Comparison of ENCODE assay signal across 16 cellular contexts in the genomic region with DNA sequence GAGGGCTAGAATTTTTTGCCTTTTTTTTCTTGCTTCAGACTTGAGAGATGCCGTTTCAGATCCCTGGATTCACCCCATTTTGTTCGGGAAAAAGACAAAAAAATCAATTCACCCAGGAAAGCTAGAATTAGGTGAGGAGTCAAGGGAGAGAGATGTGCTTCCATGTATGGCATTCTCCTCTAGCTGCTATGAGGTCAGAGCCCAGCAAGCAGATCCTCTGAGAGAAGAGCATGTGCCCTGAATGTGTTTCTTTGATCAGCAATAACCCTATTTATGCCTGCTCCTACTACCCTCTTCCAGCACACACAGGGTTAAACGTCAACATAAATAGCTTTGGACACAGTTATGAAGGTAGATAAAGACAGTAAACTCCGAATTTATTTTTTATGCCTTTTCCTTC. TPM values are rescaled to one million over a fixed set of nuclear protein-coding genes. Genes with fewer than 3 reads are reported as not detected.
DNase-seq lines count a peak whose midpoint lies in the region; ATAC-seq and TF ChIP-seq lines count a peak whose summit lies in the region.
"Had no signal": no experiment of that assay in that cellular context is flagged by ENCODE, and none has a peak within 500 bp of the region (broad histone marks: within the 10 kb centered on the region; RNA-seq: fewer than 3 reads in every experiment).

No MANE protein-coding gene starts in this region.

- no peaks in the 10 kb centered on the region for H3K27me3 Mint-ChIP-seq in MCF 10A (ENCODE audit: insufficient read depth, unreplicated experiment)

- no peak overlapping the region for H4K91ac ChIP-seq in IMR-90 (ENCODE audit: insufficient read depth, low read depth, low read length)

- intact Hi-C loops in MCF 10A (cut with micrococcal nuclease) = no loop called here
- intact Hi-C loops in mammary epithelial cell (cut with micrococcal nuclease) = no loop called here
- intact Hi-C loops in IMR-90 (cut with micrococcal nuclease) = loop anchor here (5.0 kb wide), 1 partner anchor 52 kb away; the partner anchor contains the start of gene NDFIP2
- intact Hi-C loops in heart right ventricle (cut with DNase I) = loop anchor here in 2 of 10 donors (5.0 kb wide), 1 partner anchor 52 kb away; the partner anchor contains the start of gene NDFIP2 (in 2 of the 2)
- intact Hi-C loops in A673 (cut with micrococcal nuclease; ENCODE audit: unreplicated experiment) = loop anchor here (10.0 kb wide), 1 partner anchor 930 kb away; the partner anchor contains the start of gene POU4F1

- H3K4ac ChIP-seq in IMR-90 (ENCODE audit: low read depth, low read length) = 0 out of 2 replicates have a peak overlapping the region, but pooled peaks have one; percentile 2

- H3K27ac ChIP-seq in mammary epithelial cell (ENCODE audit: insufficient read depth, low read depth, low read length) (no peak overlapping the region), IMR-90 (ENCODE audit: insufficient read depth, low read length) (peak overlapping the region; percentile 9; the same call in 1 of the 2 replicates), heart right ventricle (no peak overlapping the region), A673 (ENCODE audit: low read depth, low read length, poor library complexity, severe bottlenecking) (no peak overlapping the region)
- H3K27ac ChIP-seq: C4-2B, HL-60, RWPE1 had no signal

- no peak overlapping the region for H2BK20ac ChIP-seq in IMR-90 (ENCODE audit: low read depth, low read length)

- H3K4me3 Mint-ChIP-seq in MCF 10A (ENCODE audit: unreplicated experiment) = no peak overlapping the region

- TSS peak; percentile 34 for BruUV-seq in MCF 10A (replicated peaks; lab: Mats Ljungman, UMichigan)
- BruUV-seq in mammary epithelial cell (replicated peaks; lab: Mats Ljungman, UMichigan) = no TSS peak
- no TSS peak for BruUV-seq in IMR-90 (replicated peaks; lab: Mats Ljungman, UMichigan)
- BruUV-seq in A673 (replicated peaks; lab: Mats Ljungman, UMichigan) = no TSS peak

- no peaks in the 10 kb centered on the region for H3K4me1 ChIP-seq in mammary epithelial cell (ENCODE audit: insufficient read depth, low read length)
- H3K4me1 ChIP-seq in IMR-90 (ENCODE audit: control insufficient read depth, insufficient read depth, low read length) = peaks cover 6% of the 10 kb centered on the region; the same call in 1 of the 2 replicates
- H3K4me1 ChIP-seq in heart right ventricle = peaks cover 0 to 16% (median 5%) of the 10 kb centered on the region in 9 donors
- H3K4me1 ChIP-seq in skeletal muscle satellite cell (ENCODE audit: control insufficient read depth, insufficient read depth, low read length) = peaks cover 15% of the 10 kb centered on the region
- H3K4me1 ChIP-seq in A673 (ENCODE audit: insufficient read depth, low read length, poor library complexity, severe bottlenecking) = no peaks in the 10 kb centered on the region

- no peak overlapping the region for H2BK15ac ChIP-seq in IMR-90 (ENCODE audit: low read depth, low read length)

- H3K4me3 ChIP-seq in mammary epithelial cell (replicated peaks in 1 of 3; ENCODE audit: insufficient read depth in 1 of 3, low read depth in 2 of 3, low read length in 3 of 3) (no peak overlapping the region), IMR-90 (ENCODE audit: insufficient read depth, low read depth, low read length) (no peak overlapping the region), heart right ventricle (no peak overlapping the region), skeletal muscle satellite cell (ENCODE audit: low read length) (no peak overlapping the region), A673 (ENCODE audit: low read depth, low read length, poor library complexity, severe bottlenecking) (no peak overlapping the region)

- CTCF ChIA-PET in MCF 10A (lab: Yijun Ruan, JAX) = interaction anchor here (0.6 to 7.8 kb wide), 6 partner anchors 33 to 155 kb away, joined by 3 to 102 read pairs (median 3); no protein-coding TSS in a partner anchor
- CTCF ChIA-PET in mammary epithelial cell (lab: Charles Lee; ENCODE audit: low non-redundant PET) = no interaction called here
- CTCF ChIA-PET in IMR-90 (lab: Yijun Ruan, JAX) = interaction anchor here (2.8 kb wide), 1 partner anchor 110 kb away, joined by 10 read pairs; no protein-coding TSS in a partner anchor
- CTCF ChIA-PET in A673 (lab: Charles Lee) = no interaction called here

- TF ChIP-seq POLR2A in IMR-90 (IDR thresholded peaks at IDR 0.05; ENCODE audit: low read depth, low read length) = no peak

- H3K23ac ChIP-seq in IMR-90 (ENCODE audit: low read depth, low read length) = no peak overlapping the region

- peaks cover 71% of the 10 kb centered on the region for H3K36me3 Mint-ChIP-seq in MCF 10A (ENCODE audit: insufficient read depth, unreplicated experiment)

- no peak overlapping the region for H2BK120ac ChIP-seq in IMR-90 (ENCODE audit: low read depth, low read length)

- H3K79me1 ChIP-seq in IMR-90 (ENCODE audit: low read depth in 1 of 2, low read length in 2 of 2) = peaks cover 8 to 9% of the 10 kb centered on the region in 2 experiments; a peak in 3 of 4 replicates

- H3K36me3 ChIP-seq in mammary epithelial cell (ENCODE audit: insufficient read depth, low read length) (peaks cover 3% of the 10 kb centered on the region), IMR-90 (ENCODE audit: control insufficient read depth, insufficient read depth, low read length) (no peaks in the 10 kb centered on the region), heart right ventricle (peaks cover 0 to 19% (median 0%) of the 10 kb centered on the region in 9 donors), skeletal muscle satellite cell (ENCODE audit: insufficient read depth, low read length) (peaks cover 11% of the 10 kb centered on the region), A673 (ENCODE audit: insufficient read depth, low read length, poor library complexity, severe bottlenecking) (no peaks in the 10 kb centered on the region)

- no peak overlapping the region for H2AFZ ChIP-seq in mammary epithelial cell (ENCODE audit: low read depth, low read length)
- H2AFZ ChIP-seq in IMR-90 (replicated peaks; ENCODE audit: low read length, poor library complexity) = no peak overlapping the region

- H3K9ac ChIP-seq in mammary epithelial cell (ENCODE audit: insufficient read depth, low read length) (no peak overlapping the region), IMR-90 (ENCODE audit: low read depth, low read length) (no peak overlapping the region), skeletal muscle satellite cell (ENCODE audit: low read depth, low read length) (no peak overlapping the region)

- H3K9me3 ChIP-seq in mammary epithelial cell (replicated peaks; ENCODE audit: insufficient read depth, low read length) (no peaks in the 10 kb centered on the region), IMR-90 (ENCODE audit: control insufficient read depth, insufficient read depth, low read length) (no peaks in the 10 kb centered on the region), heart right ventricle (no peaks in the 10 kb centered on the region), skeletal muscle satellite cell (replicated peaks; ENCODE audit: low read length) (no peaks in the 10 kb centered on the region), A673 (ENCODE audit: low read depth, low read length, poor library complexity, severe bottlenecking) (no peaks in the 10 kb centered on the region)

- DNase-seq in MCF 10A (ENCODE audit: unreplicated experiment) (no peak), mammary epithelial cell (no peak), IMR-90 (peak; percentile 13), heart right ventricle (no peak), A673 (ENCODE audit: low spot score) (no peak), T-helper 9 cell (no peak)
- DNase-seq: KBM-7; NCI-H1105; NCI-H1694 treated with DMSO at 0.1 percent for 48 hours; NCI-H69; NK-92 treated with Interleukin-12 subunit alpha and Interleukin-12 subunit beta, amount 100 ng/mL, for 24 hours had no signal

- peak overlapping the region; percentile 50; the same call in 1 of the 2 replicates for H3K18ac ChIP-seq in IMR-90 (ENCODE audit: low read depth, low read length)

- 0 out of 2 replicates have a peak overlapping the region, but pooled peaks have one; percentile 17 for H3K14ac ChIP-seq in IMR-90 (replicated peaks; ENCODE audit: low read depth, low read length)

- H3K4me2 ChIP-seq in mammary epithelial cell (ENCODE audit: insufficient read depth, low read depth, low read length) = no peak overlapping the region
- peak overlapping the region; percentile 10; the same call in 1 of the 2 replicates for H3K4me2 ChIP-seq in IMR-90 (ENCODE audit: low read depth, low read length)
- H3K4me2 ChIP-seq in skeletal muscle satellite cell (ENCODE audit: low read length) = peak overlapping the region; percentile 26

- H3K56ac ChIP-seq in IMR-90 (ENCODE audit: extremely low read depth, insufficient read depth, low read length) = no peak overlapping the region

- H4K20me1 ChIP-seq in mammary epithelial cell (ENCODE audit: insufficient read depth, low read length) (no peaks in the 10 kb centered on the region), IMR-90 (ENCODE audit: insufficient read depth, low read length) (no peaks in the 10 kb centered on the region)

- TF ChIP-seq CTCF in MCF 10A (IDR thresholded peaks at IDR 0.05; ENCODE audit: unreplicated experiment) (no peak), mammary epithelial cell (conservative IDR thresholded peaks at IDR 0.05 in 1 of 2, IDR thresholded peaks at IDR 0.05 in 1 of 2; ENCODE audit: extremely low read depth in 1 of 2, insufficient read depth in 1 of 2, low read depth in 1 of 2, low read length in 2 of 2) (no peak), IMR-90 (conservative IDR thresholded peaks at IDR 0.05; ENCODE audit: low read depth, low read length) (no peak), heart right ventricle (IDR thresholded peaks at IDR 0.05) (no peak), A673 (conservative IDR thresholded peaks at IDR 0.05; ENCODE audit: low read depth, low read length) (no peak)

- peak overlapping the region; percentile 42; the same call in 1 of the 2 replicates for H4K5ac ChIP-seq in IMR-90 (ENCODE audit: low read depth, low read length)

- POLR2A ChIA-PET in MCF 10A (lab: Yijun Ruan, JAX) (interaction anchor here (0.6 to 1.8 kb wide), 6 partner anchors 9 to 1323 kb away, joined by 3 to 10 read pairs (median 4); partner anchors contain the start of gene NDFIP2), IMR-90 (lab: Charles Lee; ENCODE audit: unreplicated experiment) (no interaction called here), A673 (lab: Charles Lee; ENCODE audit: low non-redundant PET) (no interaction called here)

- H3K27ac Mint-ChIP-seq in MCF 10A (ENCODE audit: low read depth, unreplicated experiment) = no peak overlapping the region

- no peak overlapping the region; the same call in 1 of the 2 replicates for H2AK5ac ChIP-seq in IMR-90 (ENCODE audit: low read depth, low read length)

- H3K9me1 ChIP-seq in IMR-90 (ENCODE audit: insufficient read depth, low read length) = 0 out of 2 replicates have a peak, but pooled peaks cover 4% of the 10 kb centered on the region

- in situ Hi-C loops in mammary epithelial cell (cut with MboI; ENCODE audit: low sequenced_read_pairs in 2 of 2) (no loop called here), IMR-90 (cut with MboI; ENCODE audit: low sequenced_read_pairs) (no loop called here)

- H4K8ac ChIP-seq in IMR-90 (ENCODE audit: low read depth in 2 of 2, low read length in 2 of 2) = peak overlapping the region in 1 of 2 experiments; percentile 67; a peak in 1 of 4 replicates

- WGBS in mammary epithelial cell (ENCODE audit: low coverage, missing lambda C conversion rate) = 86% methylated on average over 4 of the region's 4 CpGs
- WGBS in IMR-90 (ENCODE audit: extremely low coverage in 2 of 2, insufficient read length in 1 of 2), 2 experiments = no CpG with 5 or more reads among the region's 4 CpGs
- 73% methylated on average over 4 of the region's 4 CpGs for WGBS in heart right ventricle, 2 donors

- H3K27me3 ChIP-seq in mammary epithelial cell (ENCODE audit: insufficient read depth, low read length) (no peaks in the 10 kb centered on the region), IMR-90 (ENCODE audit: control insufficient read depth, insufficient read depth, low read length) (no peaks in the 10 kb centered on the region), heart right ventricle (no peaks in the 10 kb centered on the region), skeletal muscle satellite cell (ENCODE audit: control insufficient read depth, insufficient read depth, low read length) (no peaks in the 10 kb centered on the region), A673 (replicated peaks; ENCODE audit: insufficient read depth, low read depth, low read length, poor library complexity) (no peaks in the 10 kb centered on the region)

- H3K9me3 Mint-ChIP-seq in MCF 10A (ENCODE audit: unreplicated experiment) = no peaks in the 10 kb centered on the region

- H2AK9ac ChIP-seq in IMR-90 (replicated peaks; ENCODE audit: low read depth, low read length, poor library complexity) = no peak overlapping the region

- H3K4me1 Mint-ChIP-seq in MCF 10A (ENCODE audit: insufficient read depth, unreplicated experiment) = peaks cover 19% of the 10 kb centered on the region

- H3K79me2 ChIP-seq in mammary epithelial cell (ENCODE audit: insufficient read depth, low read length) = peaks cover 67% of the 10 kb centered on the region

- dilution Hi-C loops in mammary epithelial cell (cut with HindIII; ENCODE audit: low sequenced_read_pairs) = loop anchor here (5.0 kb wide), 1 partner anchor 107 kb away; no protein-coding TSS in a partner anchor
- dilution Hi-C loops in IMR-90 (cut with HindIII; ENCODE audit: low sequenced_read_pairs, unreplicated experiment) = loop anchor here (25.0 kb wide), 1 partner anchor 97 kb away; no protein-coding TSS in a partner anchor

- TF ChIP-seq RAD21 in IMR-90 (IDR thresholded peaks at IDR 0.05; ENCODE audit: low read length) = no peak

- ATAC-seq in IMR-90 (ENCODE audit: low read depth) (peak; percentile 53; the same call in 1 of the 2 replicates), heart right ventricle (peak in 6 of 8 donors; percentile 42 to 83 (median 72)), HG03354 (IDR thresholded peaks at IDR 0.05; ENCODE audit: poor library complexity, severe bottlenecking, unreplicated experiment) (no peak)

- H2BK5ac ChIP-seq in IMR-90 (ENCODE audit: low read depth, low read length, poor library complexity, severe bottlenecking) = peak overlapping the region; percentile 34

RNA-seq across cellular contexts. Expression of gene NDFIP2, which starts 53.6 kb away (rescaled TPM):
- total RNA-seq in MCF 10A (2022) = 66.0 and 81.6 TPM in 2 replicates
- 100 to 1,000 TPM; 120 TPM for total RNA-seq in mammary epithelial cell
- polyA plus RNA-seq in mammary epithelial cell = 55.2 TPM
- 103 TPM for polyA minus RNA-seq in mammary epithelial cell
- total RNA-seq in IMR-90 (2012; rRNA removed) = 25.8 and 48.9 TPM in 2 replicates
- 23.1 and 23.8 TPM in 2 replicates for polyA plus RNA-seq in IMR-90 (2012; rRNA removed)
- 8.0 and 9.4 TPM in 2 replicates for polyA plus RNA-seq in IMR-90 (2012; cell fraction: cytosol; rRNA removed)
- polyA plus RNA-seq in IMR-90 (2012; cell fraction: nucleus; rRNA removed; ENCODE audit: low replicate concordance) = 3.8 and 9.2 TPM in 2 replicates
- 10 to 100 TPM; 27.9 to 42.7 (median 34.0) TPM for total RNA-seq in heart right ventricle
- polyA plus RNA-seq in heart right ventricle = 10 to 100 TPM in 1 of 2 donors, 1 to 10 TPM in 1; 9.9 to 16.9 TPM
- total RNA-seq in skeletal muscle satellite cell (2012; rRNA removed) = 30.7 and 31.5 TPM in 2 replicates
- total RNA-seq in A673 (2021) = 29.6 and 34.0 TPM in 2 replicates

Comparison
In these comparisons a context has a peak if more than half of its experiments do, and no peak if none do; other contexts are left out.
1. CTCF ChIA-PET loops: an anchor here in MCF 10A (0.6 to 7.8 kb wide) and IMR-90 (2.8 kb wide); none called in mammary epithelial cell and A673.
2. intact Hi-C loops: an anchor here in IMR-90 (5.0 kb wide) and A673 (10.0 kb wide); none called in MCF 10A and mammary epithelial cell.